Comparison of ENCODE assay signal across 1 cellular context in genomic region chr6:15073883-15074465, GRCh38.
TF ChIP-seq lines count a peak whose summit lies in the region.

No MANE protein-coding gene starts in this region.

TF ChIP-seq in H1, 55 proteins besides CTCF, POLR2A, EP300 and RAD21:
- TF ChIP-seq MAFK (IDR thresholded peaks at IDR 0.05; ENCODE audit: low read depth, low read length) (no peak), SIX5 (IDR thresholded peaks at IDR 0.05; ENCODE audit: low read depth, low read length) (no peak), TEAD4 (IDR thresholded peaks at IDR 0.05; ENCODE audit: low read depth, low read length) (no peak), POU5F1 (IDR thresholded peaks at IDR 0.05; ENCODE audit: low read depth, low read length) (no peak), TAF1 (IDR thresholded peaks at IDR 0.05; ENCODE audit: low read depth, low read length) (no peak), EZH2 (IDR thresholded peaks at IDR 0.05; ENCODE audit: low read depth, low read length, severe bottlenecking) (no peak), CBX8 (IDR thresholded peaks at IDR 0.05; ENCODE audit: borderline replicate concordance, low read depth, low read length) (no peak), SP1 (IDR thresholded peaks at IDR 0.05; ENCODE audit: low read depth, low read length) (no peak), HDAC2 (IDR thresholded peaks at IDR 0.05; ENCODE audit: borderline replicate concordance in 1 of 2, low read depth in 2 of 2, low read length in 2 of 2) (no peak), SRF (IDR thresholded peaks at IDR 0.05; ENCODE audit: low read depth, low read length) (no peak), KDM5A (IDR thresholded peaks at IDR 0.05; ENCODE audit: low read length) (no peak), ATF3 (IDR thresholded peaks at IDR 0.05; ENCODE audit: insufficient read depth, low read depth, low read length) (no peak), RNF2 (IDR thresholded peaks at IDR 0.05; ENCODE audit: borderline replicate concordance, low read depth, low read length, missing control alignments, poor library complexity, severe bottlenecking) (no peak)
- TF ChIP-seq, protein P1, sequence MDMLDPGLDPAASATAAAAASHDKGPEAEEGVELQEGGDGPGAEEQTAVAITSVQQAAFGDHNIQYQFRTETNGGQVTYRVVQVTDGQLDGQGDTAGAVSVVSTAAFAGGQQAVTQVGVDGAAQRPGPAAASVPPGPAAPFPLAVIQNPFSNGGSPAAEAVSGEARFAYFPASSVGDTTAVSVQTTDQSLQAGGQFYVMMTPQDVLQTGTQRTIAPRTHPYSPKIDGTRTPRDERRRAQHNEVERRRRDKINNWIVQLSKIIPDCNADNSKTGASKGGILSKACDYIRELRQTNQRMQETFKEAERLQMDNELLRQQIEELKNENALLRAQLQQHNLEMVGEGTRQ (IDR thresholded peaks at IDR 0.05; ENCODE audit: low read length): no peak
TF ChIP-seq in H1: peak in this region for 0.
